10 cellular contexts compared by ENCODE assay signal in genomic region chr3:170420307-170420821, GRCh38. TPM values are rescaled to one million over a fixed set of nuclear protein-coding genes. Genes with fewer than 3 reads are reported as not detected.
DNase-seq lines count a peak whose midpoint lies in the region; ATAC-seq and TF ChIP-seq lines count a peak whose summit lies in the region.
"Had no signal": no experiment of that assay in that cellular context is flagged by ENCODE, and none has a peak within 500 bp of the region (broad histone marks: within the 10 kb centered on the region; RNA-seq: fewer than 3 reads in every experiment).

No MANE protein-coding gene starts in this region.

- H3K9ac ChIP-seq in rectal smooth muscle tissue (ENCODE audit: low read length) (no peak overlapping the region), Karpas-422 (ENCODE audit: low read length) (no peak overlapping the region)

- H3K36me3 Mint-ChIP-seq in activated CD4-positive, alpha-beta T cell treated with anti-CD3 and anti-CD28 coated beads for 36 hours (ENCODE audit: low read depth): no peaks in the 10 kb centered on the region

- H3K4me3 ChIP-seq in hepatocyte: peak overlapping the region; percentile 52
- peak overlapping the region; percentile 55 for H3K4me3 ChIP-seq in rectal smooth muscle tissue (ENCODE audit: low read length)
- H3K4me3 ChIP-seq in Karpas-422 (ENCODE audit: low read length): no peak overlapping the region

- no peak overlapping the region for H3K27ac Mint-ChIP-seq in activated CD4-positive, alpha-beta T cell treated with anti-CD3 and anti-CD28 coated beads for 36 hours
- H3K27ac Mint-ChIP-seq: T-helper 2 cell treated with Interferon-gamma antibody and Interleukin-4, amounts not matched to agents 5 μg/mL and 100 μg/mL, for 36 hours had no signal

- H3K79me2 ChIP-seq in hepatocyte (no peaks in the 10 kb centered on the region), Karpas-422 (ENCODE audit: low read length) (no peaks in the 10 kb centered on the region)

- H3K27me3 ChIP-seq in hepatocyte (peaks cover 29% of the 10 kb centered on the region), rectal smooth muscle tissue (ENCODE audit: control insufficient read depth, insufficient read depth, low read length) (peaks cover 7% of the 10 kb centered on the region), Karpas-422 (ENCODE audit: low read length) (no peaks in the 10 kb centered on the region)

- ATAC-seq in activated CD4-positive, alpha-beta T cell treated with anti-CD3 and anti-CD28 coated beads for 36 hours: no peak

- H2AFZ ChIP-seq in hepatocyte (peak overlapping the region; percentile 50), Karpas-422 (ENCODE audit: low read length) (no peak overlapping the region)

- no peak for TF ChIP-seq CTCF in hepatocyte (IDR thresholded peaks at IDR 0.05; ENCODE audit: poor library complexity)

- POLR2A ChIA-PET in activated CD4-positive, alpha-beta T cell treated with anti-CD3 and anti-CD28 coated beads for 36 hours (lab: Charles Lee): interaction anchor here (0.6 kb wide), 1 partner anchor 23 kb away, joined by 3 read pairs; no protein-coding TSS in a partner anchor

- peaks cover 41% of the 10 kb centered on the region for H3K27me3 Mint-ChIP-seq in activated CD4-positive, alpha-beta T cell treated with anti-CD3 and anti-CD28 coated beads for 36 hours

- H3K9me2 ChIP-seq in hepatocyte (replicated peaks; ENCODE audit: insufficient read depth) (no peaks in the 10 kb centered on the region), Karpas-422 (replicated peaks; ENCODE audit: insufficient read depth, low read length) (no peaks in the 10 kb centered on the region)

- intact Hi-C loops in activated CD4-positive, alpha-beta T cell treated with anti-CD3 and anti-CD28 coated beads for 36 hours (cut with DNase I, micrococcal nuclease): no loop called here

- H3K4me1 ChIP-seq in hepatocyte (ENCODE audit: insufficient read depth) (peaks cover 14% of the 10 kb centered on the region), rectal smooth muscle tissue (ENCODE audit: control insufficient read depth, insufficient read depth, low read length) (no peaks in the 10 kb centered on the region), Karpas-422 (ENCODE audit: low read length) (no peaks in the 10 kb centered on the region)

- CTCF ChIA-PET in activated CD4-positive, alpha-beta T cell treated with anti-CD3 and anti-CD28 coated beads for 36 hours (lab: Charles Lee): interaction anchor here (0.8 kb wide), 1 partner anchor 45 kb away, joined by 4 read pairs; no protein-coding TSS in a partner anchor

- H4K20me1 ChIP-seq in hepatocyte (ENCODE audit: insufficient read depth, poor library complexity, severe bottlenecking) (no peaks in the 10 kb centered on the region), Karpas-422 (ENCODE audit: insufficient read depth, low read depth, low read length) (no peaks in the 10 kb centered on the region)

- H3K9me3 Mint-ChIP-seq in activated CD4-positive, alpha-beta T cell treated with anti-CD3 and anti-CD28 coated beads for 36 hours (ENCODE audit: low read depth): no peaks in the 10 kb centered on the region
- H3K9me3 Mint-ChIP-seq: T-helper 2 cell treated with Interferon-gamma antibody and Interleukin-4, amounts not matched to agents 5 μg/mL and 100 μg/mL, for 36 hours had no signal

- H3K36me3 ChIP-seq in hepatocyte (replicated peaks; ENCODE audit: insufficient read depth, low read depth) (no peaks in the 10 kb centered on the region), rectal smooth muscle tissue (ENCODE audit: control insufficient read depth, insufficient read depth, low read length) (no peaks in the 10 kb centered on the region), Karpas-422 (ENCODE audit: insufficient read depth, low read length) (no peaks in the 10 kb centered on the region)

- peaks cover 7% of the 10 kb centered on the region for H3K4me1 Mint-ChIP-seq in activated CD4-positive, alpha-beta T cell treated with anti-CD3 and anti-CD28 coated beads for 36 hours

- no peaks in the 10 kb centered on the region for H3K9me3 ChIP-seq in hepatocyte (ENCODE audit: low read depth)
- H3K9me3 ChIP-seq in Karpas-422 (ENCODE audit: low read length): no peaks in the 10 kb centered on the region

- no peak overlapping the region for H3K4me3 Mint-ChIP-seq in activated CD4-positive, alpha-beta T cell treated with anti-CD3 and anti-CD28 coated beads for 36 hours
- H3K4me3 Mint-ChIP-seq: T-helper 2 cell treated with Interferon-gamma antibody and Interleukin-4, amounts not matched to agents 5 μg/mL and 100 μg/mL, for 36 hours had no signal

- peak; percentile 54 for DNase-seq in ELR (ENCODE audit: low read depth)
- peak; percentile 13 for DNase-seq in hepatocyte (ENCODE audit: low spot score)
- DNase-seq in HUDEP-2 (lab: John Stamatoyannopoulos, UW; ENCODE audit: unreplicated experiment in 76 of 76): no peak
- DNase-seq in T1000 (lab: John Stamatoyannopoulos, UW): no peak
- no peak for DNase-seq in Karpas-422
- DNase-seq in activated CD4-positive, alpha-beta T cell treated with anti-CD3 and anti-CD28 coated beads for 36 hours: no peak
- DNase-seq: NCI-H2227 treated with DMSO at 0.1 percent for 48 hours had no signal

- H3K4me2 ChIP-seq in hepatocyte: peak overlapping the region; percentile 89
- H3K4me2 ChIP-seq in Karpas-422 (ENCODE audit: low read depth, low read length, poor library complexity, severe bottlenecking): no peak overlapping the region

- WGBS in hepatocyte (ENCODE audit: low lambda C conversion rate, missing lambda C conversion rate): 53% methylated on average over 17 of the region's 17 CpGs

- H3K27ac ChIP-seq in angular gyrus (ENCODE audit: low read depth, low read length) (peak overlapping the region; percentile 73), hepatocyte (peak overlapping the region; percentile 2), rectal smooth muscle tissue (ENCODE audit: low read depth, low read length) (no peak overlapping the region), Karpas-422 (ENCODE audit: low read length) (no peak overlapping the region)

RNA-seq across cellular contexts. Expression of gene CLDN11, which starts 1.7 kb away (rescaled TPM):
- 21.9 and 29.5 TPM in 2 replicates for total RNA-seq in hepatocyte
- polyA plus RNA-seq in hepatocyte: 6.1 and 7.7 TPM in 2 replicates
- total RNA-seq in Karpas-422 (2014; rRNA removed; shearing (Covaris generic); ENCODE audit: low replicate concordance): not detected in 2 replicates
- total RNA-seq in activated CD4-positive, alpha-beta T cell treated with anti-CD3 and anti-CD28 coated beads for 36 hours: not detected

Comparison
In these comparisons a context has a peak if more than half of its experiments do, and no peak if none do; other contexts are left out.
1. DNase-seq: peak in ELR (single experiment) and hepatocyte (single experiment); none in HUDEP-2 (0 of 76), T1000 (single experiment), Karpas-422 (single experiment) and activated CD4-positive, alpha-beta T cell treated with anti-CD3 and anti-CD28 coated beads for 36 hours (single experiment).
2. H3K27ac ChIP-seq: peak in angular gyrus (single experiment) and hepatocyte (single experiment); none in rectal smooth muscle tissue (single experiment) and Karpas-422 (single experiment).
3. RNA of gene CLDN11, which starts 1.7 kb away (total RNA-seq): 21.9 to 29.5 TPM in hepatocyte; not detected in Karpas-422 and not detected in activated CD4-positive, alpha-beta T cell treated with anti-CD3 and anti-CD28 coated beads for 36 hours; every median in the first group is over 10 times any median in the second.